ENCODE assay signal across 12 cellular contexts in the genomic region with DNA sequence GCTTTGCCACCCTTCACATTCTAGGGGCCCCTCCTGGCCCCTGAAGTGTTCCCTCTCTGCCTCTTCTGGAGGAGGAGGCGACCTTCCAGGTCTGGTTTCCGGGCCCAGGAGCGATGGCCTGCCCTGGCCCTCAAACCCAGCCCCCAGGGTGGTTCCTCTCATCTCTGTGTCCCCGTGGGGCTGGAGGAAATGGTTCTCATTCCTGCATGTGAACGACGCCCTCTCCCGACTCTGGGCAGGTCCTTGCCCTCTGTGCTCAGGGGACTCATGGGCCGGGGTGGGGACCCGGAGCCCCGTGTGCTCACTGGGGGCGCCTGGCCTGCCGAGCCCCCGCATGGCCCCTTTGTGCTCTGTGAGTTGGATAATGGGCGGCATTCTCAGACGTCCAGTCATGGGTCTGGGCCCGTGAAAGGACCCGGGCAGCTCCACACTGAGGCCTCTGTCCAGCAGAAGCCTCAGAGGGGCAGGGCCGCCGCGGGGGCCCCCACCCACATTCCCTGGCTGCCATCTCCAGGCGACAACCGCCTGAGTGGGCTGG. TPM values are rescaled to one million over a fixed set of nuclear protein-coding genes. Genes with fewer than 3 reads are reported as not detected.
A peak's percentile ranks its signal among the peaks of the same experiment; 100 is the strongest.
DNase-seq lines count a peak whose midpoint lies in the region; ATAC-seq and TF ChIP-seq lines count a peak whose summit lies in the region.
"Had no signal": no experiment of that assay in that cellular context is flagged by ENCODE, and none has a peak within 500 bp of the region (broad histone marks: within the 10 kb centered on the region; RNA-seq: fewer than 3 reads in every experiment).

No MANE protein-coding gene starts in this region.

- H3K27me3 Mint-ChIP-seq in glutamatergic neuron (ENCODE audit: unreplicated experiment) = peaks cover 8% of the 10 kb centered on the region

- H3K4me2 ChIP-seq in osteoblast (ENCODE audit: insufficient read depth, low read length) = peak overlapping the region; percentile 27

- no peaks in the 10 kb centered on the region for H3K79me2 ChIP-seq in osteoblast (ENCODE audit: insufficient read depth, low read length)

- ATAC-seq in GM21786 (IDR thresholded peaks at IDR 0.05; ENCODE audit: unreplicated experiment) = no peak
- ATAC-seq: foreskin keratinocyte had no signal

- H3K4me3 ChIP-seq in Peyer's patch (no peak overlapping the region), osteoblast (ENCODE audit: insufficient read depth, low read length) (no peak overlapping the region)
- H3K4me3 ChIP-seq: HAP-1 had no signal

- no peak for TF ChIP-seq CTCF in Peyer's patch (IDR thresholded peaks at IDR 0.05)
- TF ChIP-seq CTCF in osteoblast (IDR thresholded peaks at IDR 0.05; ENCODE audit: extremely low read depth, low read depth, low read length) = no peak
- TF ChIP-seq CTCF in glutamatergic neuron (IDR thresholded peaks at IDR 0.05; ENCODE audit: partially characterized antibody, unreplicated experiment) = no peak

- no peaks in the 10 kb centered on the region for H3K4me1 Mint-ChIP-seq in glutamatergic neuron (ENCODE audit: low read depth, unreplicated experiment)

- H3K27ac Mint-ChIP-seq in glutamatergic neuron (ENCODE audit: unreplicated experiment) = no peak overlapping the region
- H3K27ac Mint-ChIP-seq: activated naive CD8-positive, alpha-beta T cell treated with anti-CD3 and anti-CD28 coated beads for 36 hours had no signal

- H3K27me3 ChIP-seq in Peyer's patch (no peaks in the 10 kb centered on the region), osteoblast (ENCODE audit: insufficient read depth, low read length) (no peaks in the 10 kb centered on the region)

- H3K36me3 Mint-ChIP-seq in glutamatergic neuron (ENCODE audit: unreplicated experiment) = no peaks in the 10 kb centered on the region
- H3K36me3 Mint-ChIP-seq: activated naive CD8-positive, alpha-beta T cell treated with anti-CD3 and anti-CD28 coated beads for 36 hours had no signal

- H2AFZ ChIP-seq in osteoblast (ENCODE audit: low read length) = peak overlapping the region; percentile 42

- H3K36me3 ChIP-seq in Peyer's patch = no peaks in the 10 kb centered on the region
- no peaks in the 10 kb centered on the region for H3K36me3 ChIP-seq in osteoblast (ENCODE audit: insufficient read depth, low read length)
- H3K36me3 ChIP-seq: HAP-1 had no signal

- H3K27ac ChIP-seq in Peyer's patch (peak overlapping the region in 3 of 4 donors; percentile 10 to 39 (median 10)), osteoblast (ENCODE audit: low read depth, low read length) (peak overlapping the region; percentile 56)
- H3K27ac ChIP-seq: foreskin keratinocyte had no signal

- peaks cover 5% of the 10 kb centered on the region for H3K9me3 Mint-ChIP-seq in glutamatergic neuron (ENCODE audit: unreplicated experiment)
- H3K9me3 Mint-ChIP-seq: activated naive CD8-positive, alpha-beta T cell treated with anti-CD3 and anti-CD28 coated beads for 36 hours had no signal

- DNase-seq in AG08395 (ENCODE audit: low spot score) (peak; percentile 67), Peyer's patch (no peak), glomerular visceral epithelial cell (ENCODE audit: extremely low spot score) (peak; percentile 73), osteoblast (ENCODE audit: insufficient read length, low spot score, missing footprints) (peak; percentile 97), glutamatergic neuron (no peak), NCI-H345 (lab: John Stamatoyannopoulos, UW) (no peak)
- DNase-seq in effector CD4-positive, alpha-beta T cell = no peak
- DNase-seq: activated naive CD8-positive, alpha-beta T cell treated with anti-CD3 and anti-CD28 coated beads for 36 hours; foreskin keratinocyte; NCI-H82 had no signal

- no peak for TF ChIP-seq POLR2A in Peyer's patch (IDR thresholded peaks at IDR 0.05)

- H3K4me3 Mint-ChIP-seq in glutamatergic neuron (ENCODE audit: unreplicated experiment) = no peak overlapping the region
- H3K4me3 Mint-ChIP-seq: activated naive CD8-positive, alpha-beta T cell treated with anti-CD3 and anti-CD28 coated beads for 36 hours had no signal

- H3K9me3 ChIP-seq in Peyer's patch (no peaks in the 10 kb centered on the region), osteoblast (ENCODE audit: low read depth, low read length) (no peaks in the 10 kb centered on the region)
- H3K9me3 ChIP-seq: HAP-1 had no signal

- H3K4me1 ChIP-seq in Peyer's patch (peaks cover 0 to 38% (median 9%) of the 10 kb centered on the region in 4 donors), osteoblast (ENCODE audit: insufficient read depth, low read length) (peaks cover 50% of the 10 kb centered on the region)
- H3K4me1 ChIP-seq: foreskin keratinocyte had no signal

- no peaks in the 10 kb centered on the region for H4K20me1 ChIP-seq in osteoblast (ENCODE audit: insufficient read depth, low read length)

RNA-seq across cellular contexts. Expression of a gene that starts 5.4 kb away (rescaled TPM):
- total RNA-seq in Peyer's patch (100 to 1,000 TPM in 1 of 4 donors, 10 to 100 TPM in 3; 13.1 to 305 (median 48.2) TPM), osteoblast (126 and 134 TPM in 2 replicates), glutamatergic neuron (ENCODE audit: unreplicated experiment) (72.2 TPM)

Comparison
In these comparisons a context has a peak if more than half of its experiments do, and no peak if none do; other contexts are left out.
1. DNase-seq: peak in AG08395 (single experiment), glomerular visceral epithelial cell (single experiment) and osteoblast (single experiment); none in Peyer's patch (0 of 3), effector CD4-positive, alpha-beta T cell (single experiment), glutamatergic neuron (single experiment) and NCI-H345 (single experiment).